ENCODE assay signal across 10 cellular contexts in genomic region chr22:38788417-38788816, GRCh38. TPM values are rescaled to one million over a fixed set of nuclear protein-coding genes. Genes with fewer than 3 reads are reported as not detected.
DNase-seq lines count a peak whose midpoint lies in the region; ATAC-seq and TF ChIP-seq lines count a peak whose summit lies in the region.
"Had no signal": no experiment of that assay in that cellular context is flagged by ENCODE, and none has a peak within 500 bp of the region (broad histone marks: within the 10 kb centered on the region; RNA-seq: fewer than 3 reads in every experiment).

No MANE protein-coding gene starts in this region.

- H3K9me3 Mint-ChIP-seq in stimulated activated memory B cell treated with anti-CD40 and anti-IgM and Interleukin-4, amounts not matched to agents 10 μg/mL and 1 μg/mL and 100 μg/mL, for 72 hours, result no peaks in the 10 kb centered on the region
- H3K9me3 Mint-ChIP-seq: effector memory CD8-positive, alpha-beta T cell had no signal

- TF ChIP-seq CTCF in cardiac fibroblast (IDR thresholded peaks at IDR 0.05; ENCODE audit: low read depth, low read length) (no peak), upper lobe of right lung (IDR thresholded peaks at IDR 0.05) (no peak)

- no peaks in the 10 kb centered on the region for H3K27me3 Mint-ChIP-seq in stimulated activated memory B cell treated with anti-CD40 and anti-IgM and Interleukin-4, amounts not matched to agents 10 μg/mL and 1 μg/mL and 100 μg/mL, for 72 hours
- H3K27me3 Mint-ChIP-seq: effector memory CD8-positive, alpha-beta T cell had no signal

- H3K27ac ChIP-seq in upper lobe of right lung, result peak overlapping the region; percentile 70
- H3K27ac ChIP-seq: KMS-11, WERI-Rb-1 had no signal

- H3K36me3 Mint-ChIP-seq in stimulated activated memory B cell treated with anti-CD40 and anti-IgM and Interleukin-4, amounts not matched to agents 10 μg/mL and 1 μg/mL and 100 μg/mL, for 72 hours, result peaks cover 6% of the 10 kb centered on the region

- intact Hi-C loops in upper lobe of right lung (cut with DNase I), result no loop called here

- peaks cover 22% of the 10 kb centered on the region for H3K4me1 ChIP-seq in upper lobe of right lung

- H3K9me3 ChIP-seq in upper lobe of right lung, result no peaks in the 10 kb centered on the region

- no peaks in the 10 kb centered on the region for H3K27me3 ChIP-seq in upper lobe of right lung

- ATAC-seq in upper lobe of right lung (peak; percentile 90), HG03460 (IDR thresholded peaks at IDR 0.05; ENCODE audit: unreplicated experiment) (no peak)
- no peak for ATAC-seq in stimulated activated memory B cell treated with anti-CD40 and anti-IgM and Interleukin-4, amounts not matched to agents 10 μg/mL and 1 μg/mL and 100 μg/mL, for 72 hours
- ATAC-seq: effector memory CD8-positive, alpha-beta T cell had no signal

- no peak overlapping the region for H3K4me3 ChIP-seq in cardiac fibroblast (replicated peaks in 1 of 2; ENCODE audit: low read depth in 2 of 2, low read length in 2 of 2)
- no peak overlapping the region for H3K4me3 ChIP-seq in upper lobe of right lung

- no peak overlapping the region for H3K4me3 Mint-ChIP-seq in stimulated activated memory B cell treated with anti-CD40 and anti-IgM and Interleukin-4, amounts not matched to agents 10 μg/mL and 1 μg/mL and 100 μg/mL, for 72 hours
- H3K4me3 Mint-ChIP-seq: effector memory CD8-positive, alpha-beta T cell had no signal

- H3K27ac Mint-ChIP-seq in stimulated activated memory B cell treated with anti-CD40 and anti-IgM and Interleukin-4, amounts not matched to agents 10 μg/mL and 1 μg/mL and 100 μg/mL, for 72 hours, result no peak overlapping the region
- H3K27ac Mint-ChIP-seq: effector memory CD8-positive, alpha-beta T cell had no signal

- DNase-seq in NCI-H1105 (lab: John Stamatoyannopoulos, UW) (peak; percentile 76), cardiac fibroblast (ENCODE audit: low read depth in 2 of 2) (peak; percentile 95), medulla oblongata (ENCODE audit: extremely low spot score) (peak; percentile 70), upper lobe of right lung (no peak), HT-29 (ENCODE audit: low spot score) (no peak)
- DNase-seq: effector memory CD8-positive, alpha-beta T cell; WERI-Rb-1 had no signal

- H3K36me3 ChIP-seq in upper lobe of right lung, result peaks cover 9% of the 10 kb centered on the region
- H3K36me3 ChIP-seq: WERI-Rb-1 had no signal

- peaks cover 10% of the 10 kb centered on the region for H3K4me1 Mint-ChIP-seq in stimulated activated memory B cell treated with anti-CD40 and anti-IgM and Interleukin-4, amounts not matched to agents 10 μg/mL and 1 μg/mL and 100 μg/mL, for 72 hours

RNA-seq across cellular contexts. Expression of gene DNAL4, which starts 5.5 kb away (rescaled TPM):
- total RNA-seq in upper lobe of right lung, result 16.0 TPM
- 11.3 and 14.4 TPM in 2 replicates for total RNA-seq in HT-29 (2014; rRNA removed; shearing (Covaris generic))

RNA-seq across cellular contexts. Expression of gene SUN2, which starts 32.6 kb away (rescaled TPM):
- total RNA-seq in upper lobe of right lung, result 242 TPM
- total RNA-seq in HT-29 (2014; rRNA removed; shearing (Covaris generic)), result 101 and 110 TPM in 2 replicates

RNA-seq across cellular contexts. Expression of gene NPTXR, which starts 55.4 kb away (rescaled TPM):
- 6.3 TPM for total RNA-seq in upper lobe of right lung
- 0.03 and 0.70 TPM in 2 replicates for total RNA-seq in HT-29 (2014; rRNA removed; shearing (Covaris generic))

Comparison
In these comparisons a context has a peak if more than half of its experiments do, and no peak if none do; other contexts are left out.
1. DNase-seq: peak in NCI-H1105 (single experiment), cardiac fibroblast (2 of 2) and medulla oblongata (single experiment); none in upper lobe of right lung (single experiment) and HT-29 (single experiment).